Comparison of ENCODE assay signal across 19 cellular contexts in the genomic region with DNA sequence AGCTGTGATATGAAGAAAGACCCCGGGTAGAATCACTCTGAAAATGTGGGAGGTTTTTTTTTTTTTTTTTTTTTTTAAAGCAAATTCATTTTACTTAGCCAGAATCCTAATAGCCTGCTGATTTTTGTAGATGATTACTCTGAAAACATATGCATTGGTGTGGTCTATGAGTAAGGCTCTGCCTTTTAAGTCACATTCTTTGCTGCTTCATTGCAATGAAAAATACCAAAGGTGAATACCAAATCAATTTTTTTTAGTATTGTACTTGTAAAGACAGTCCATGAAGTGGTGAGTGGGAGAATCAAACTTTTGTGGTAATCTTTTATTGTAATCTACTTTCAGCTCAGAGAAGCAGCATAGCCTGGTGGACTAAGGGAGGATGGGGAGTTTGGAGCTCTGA.
DNase-seq lines count a peak whose midpoint lies in the region; ATAC-seq, FAIRE-seq and TF ChIP-seq lines count a peak whose summit lies in the region.
"Had no signal": no experiment of that assay in that cellular context is flagged by ENCODE, and none has a peak within 500 bp of the region (broad histone marks: within the 10 kb centered on the region; RNA-seq: fewer than 3 reads in every experiment).

No MANE protein-coding gene starts in this region.

- ATAC-seq in RWPE2 (ENCODE audit: low read depth) (peak; percentile 67), GM18861 (IDR thresholded peaks at IDR 0.05; ENCODE audit: unreplicated experiment) (no peak)
- ATAC-seq: K562, PC-3, Right ventricle myocardium inferior had no signal

- TF ChIP-seq CTCF in RWPE2 (IDR thresholded peaks at IDR 0.05; ENCODE audit: poor library complexity, severe bottlenecking) (no peak), fibroblast of mammary gland (conservative IDR thresholded peaks at IDR 0.05; ENCODE audit: control insufficient read depth, insufficient read depth, low read depth, low read length) (no peak)

- H3K27ac ChIP-seq in RWPE2 (ENCODE audit: poor library complexity, severe bottlenecking), result peak overlapping the region; percentile 24
- H3K27ac ChIP-seq: SK-N-MC had no signal

- peaks cover 7% of the 10 kb centered on the region for H3K4me1 ChIP-seq in RWPE2 (ENCODE audit: insufficient read depth, poor library complexity, severe bottlenecking)
- H3K4me1 ChIP-seq: BE2C had no signal

- no peak for FAIRE-seq in H54 (lab: Jason Lieb, UNC)
- FAIRE-seq: K562 had no signal

- TF ChIP-seq POLR2A in H54 (IDR thresholded peaks at IDR 0.05; ENCODE audit: low read depth, low read length), result no peak

- H3K9me3 ChIP-seq in RWPE2 (ENCODE audit: severe bottlenecking), result no peaks in the 10 kb centered on the region
- H3K9me3 ChIP-seq: BE2C had no signal

- DNase-seq in HT1080 (ENCODE audit: low read depth) (peak; percentile 3), RWPE2 (ENCODE audit: low spot score) (no peak), fibroblast of mammary gland (ENCODE audit: low read depth) (peak; percentile 37), non-pigmented ciliary epithelial cell (ENCODE audit: low read depth) (peak; percentile 35), SHP77 (lab: John Stamatoyannopoulos, UW) (no peak), H54 (ENCODE audit: insufficient read length, low spot score) (no peak)
- DNase-seq: BE2C; Calu3; CD4-positive, alpha-beta T cell; DMS53; NCI-H1436; NCI-H2029; NCI-H510A treated with DMSO at 0.1 percent for 48 hours; NCI-H82; PC-3 had no signal

- H3K27me3 ChIP-seq in RWPE2 (ENCODE audit: insufficient read depth, poor library complexity, severe bottlenecking), result no peaks in the 10 kb centered on the region
- H3K27me3 ChIP-seq: BE2C had no signal

- H3K36me3 ChIP-seq in RWPE2 (ENCODE audit: low read depth), result no peaks in the 10 kb centered on the region
- H3K36me3 ChIP-seq: BE2C had no signal

- H3K4me3 ChIP-seq in RWPE2 (ENCODE audit: severe bottlenecking) (no peak overlapping the region), fibroblast of mammary gland (ENCODE audit: control insufficient read depth, low read depth, low read length) (no peak overlapping the region)
- H3K4me3 ChIP-seq: K562, SK-N-MC had no signal

Comparison
In these comparisons a context has a peak if more than half of its experiments do, and no peak if none do; other contexts are left out.
1. DNase-seq: peak in HT1080 (single experiment), fibroblast of mammary gland (single experiment) and non-pigmented ciliary epithelial cell (single experiment); none in RWPE2 (single experiment), SHP77 (0 of 2) and H54 (single experiment).